In the genomic region with DNA sequence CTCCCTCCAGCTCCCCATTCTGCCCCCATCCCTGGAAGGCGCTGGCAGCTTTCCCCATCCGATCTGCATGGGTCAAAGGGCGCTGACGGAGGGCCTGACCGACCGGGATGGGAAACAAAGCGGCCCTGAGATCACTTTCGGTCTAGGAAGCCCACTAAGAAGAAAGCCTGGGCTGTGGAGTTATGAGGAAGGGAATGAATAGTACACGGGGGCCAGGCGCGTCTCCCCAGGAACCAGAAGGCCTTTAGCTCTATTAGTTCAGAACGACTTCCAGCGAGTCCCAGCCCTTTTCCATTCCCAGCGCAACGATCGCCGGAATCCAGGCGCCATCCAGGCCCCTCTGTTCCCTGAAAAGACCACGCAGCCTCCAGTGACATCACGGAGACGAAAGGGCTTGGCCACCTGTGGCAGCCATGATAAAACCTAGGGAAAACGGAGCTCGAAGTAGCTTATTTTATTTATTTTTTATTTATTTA, we compare ENCODE assay signal across 9 cellular contexts.
DNase-seq lines count a peak whose midpoint lies in the region; ATAC-seq, FAIRE-seq and TF ChIP-seq lines count a peak whose summit lies in the region.
"Had no signal": no experiment of that assay in that cellular context is flagged by ENCODE, and none has a peak within 500 bp of the region (broad histone marks: within the 10 kb centered on the region; RNA-seq: fewer than 3 reads in every experiment).

No MANE protein-coding gene starts in this region.

- peaks cover 10% of the 10 kb centered on the region for H3K4me1 ChIP-seq in GM23338 (ENCODE audit: insufficient read depth)

- H4K20me1 ChIP-seq in GM23338 (replicated peaks; ENCODE audit: insufficient read depth) = no peaks in the 10 kb centered on the region; the same call in 1 of the 2 replicates

- peak overlapping the region; percentile 96 for H3K27ac ChIP-seq in GM23338 (ENCODE audit: low read depth)
- peak overlapping the region; percentile 94 for H3K27ac ChIP-seq in RWPE1

- 0 out of 2 replicates have a peak overlapping the region, but pooled peaks have one; percentile 25 for H2AFZ ChIP-seq in GM23338

- peaks cover 6% of the 10 kb centered on the region; the same call in 1 of the 2 replicates for H3K36me3 ChIP-seq in GM23338 (ENCODE audit: insufficient read depth)

- no peak for TF ChIP-seq CTCF in GM23338 (conservative IDR thresholded peaks at IDR 0.05; ENCODE audit: low read depth in 2 of 2)
- no peak for TF ChIP-seq CTCF in RWPE1 (conservative IDR thresholded peaks at IDR 0.05; ENCODE audit: low read depth)
- no peak for TF ChIP-seq CTCF in progenitor cell of endocrine pancreas (IDR thresholded peaks at IDR 0.05; ENCODE audit: unreplicated experiment)
- TF ChIP-seq CTCF in D721Med (IDR thresholded peaks at IDR 0.05; ENCODE audit: insufficient read depth, missing control alignments) = no peak

- H3K36me3 Mint-ChIP-seq in GM23338 (ENCODE audit: low read depth) (peaks cover 16% of the 10 kb centered on the region; the same call in 2 of the 3 replicates), progenitor cell of endocrine pancreas (ENCODE audit: insufficient read depth) (peaks cover 22% of the 10 kb centered on the region)

- peak overlapping the region; percentile 71 for H3K4me2 ChIP-seq in GM23338

- H3K4me1 Mint-ChIP-seq in GM23338 (peaks cover 39% of the 10 kb centered on the region), progenitor cell of endocrine pancreas (ENCODE audit: low read depth) (peaks cover 16% of the 10 kb centered on the region)

- ATAC-seq in GM23338 = peak; percentile 38
- no peak for ATAC-seq in HG02973 (IDR thresholded peaks at IDR 0.05; ENCODE audit: unreplicated experiment)
- no peak for ATAC-seq in GM18505 (IDR thresholded peaks at IDR 0.05; ENCODE audit: unreplicated experiment)

- POLR2A ChIA-PET in RWPE1 (lab: Yijun Ruan, JAX; ENCODE audit: low non-redundant PET) = interaction anchor here (1.6 kb wide), 1 partner anchor 198 kb away, joined by 5 read pairs; the partner anchor contains the start of gene CTSV

- CTCF ChIA-PET in RWPE1 (lab: Yijun Ruan, JAX) = interaction anchor here (1.2 kb wide), 1 partner anchor 16 kb away, joined by 3 read pairs; no protein-coding TSS in a partner anchor

- H3K9me3 Mint-ChIP-seq in GM23338 (no peaks in the 10 kb centered on the region; the same call in 2 of the 3 replicates), progenitor cell of endocrine pancreas (ENCODE audit: low read depth) (peaks cover 13% of the 10 kb centered on the region)

- H3K4me3 ChIP-seq in GM23338 = peak overlapping the region; percentile 94

- TF ChIP-seq POLR2A in erythroblast (IDR thresholded peaks at IDR 0.05; ENCODE audit: low read length) (no peak), GM18505 (IDR thresholded peaks at IDR 0.05; ENCODE audit: borderline replicate concordance, extremely low read depth, insufficient read depth, insufficient read length) (no peak)

- H3K27me3 ChIP-seq in GM23338 (ENCODE audit: insufficient read depth) = no peaks in the 10 kb centered on the region

- DNase-seq in GM23338 (ENCODE audit: low spot score) (peak; percentile 72), RWPE1 (ENCODE audit: low spot score) (no peak), erythroblast (lab: John Stamatoyannopoulos, UW) (peak; percentile 29 to 38), progenitor cell of endocrine pancreas (ENCODE audit: low spot score, unreplicated experiment) (no peak), D721Med (ENCODE audit: insufficient read length, low spot score) (no peak), NOMO-1 treated with dmso at 0.1 percent for 144 hours (lab: John Stamatoyannopoulos, UW; ENCODE audit: unreplicated experiment) (no peak)

- H3K79me2 ChIP-seq in GM23338 (replicated peaks; ENCODE audit: insufficient read depth) = peaks cover 77% of the 10 kb centered on the region

- H3K9me2 ChIP-seq in GM23338 (ENCODE audit: insufficient read depth) = 0 out of 2 replicates have a peak, but pooled peaks cover 5% of the 10 kb centered on the region

- H3K4me3 Mint-ChIP-seq in GM23338 (peak overlapping the region; percentile 98), progenitor cell of endocrine pancreas (ENCODE audit: low read depth) (peak overlapping the region; percentile 93)

- H3K27me3 Mint-ChIP-seq in GM23338 (ENCODE audit: insufficient read depth, low read depth, poor library complexity) (peaks cover 13% of the 10 kb centered on the region), progenitor cell of endocrine pancreas (no peaks in the 10 kb centered on the region)

- FAIRE-seq in D721Med (lab: Jason Lieb, UNC) = no peak
- FAIRE-seq: kidney had no signal

- H3K27ac Mint-ChIP-seq in GM23338 (peak overlapping the region; percentile 100), progenitor cell of endocrine pancreas (peak overlapping the region; percentile 99)

- no peaks in the 10 kb centered on the region for H3F3A ChIP-seq in GM23338 (replicated peaks; ENCODE audit: low read depth)

TF ChIP-seq in GM23338, 12 proteins besides CTCF, POLR2A, EP300 and RAD21:
- TF ChIP-seq, protein P1, sequence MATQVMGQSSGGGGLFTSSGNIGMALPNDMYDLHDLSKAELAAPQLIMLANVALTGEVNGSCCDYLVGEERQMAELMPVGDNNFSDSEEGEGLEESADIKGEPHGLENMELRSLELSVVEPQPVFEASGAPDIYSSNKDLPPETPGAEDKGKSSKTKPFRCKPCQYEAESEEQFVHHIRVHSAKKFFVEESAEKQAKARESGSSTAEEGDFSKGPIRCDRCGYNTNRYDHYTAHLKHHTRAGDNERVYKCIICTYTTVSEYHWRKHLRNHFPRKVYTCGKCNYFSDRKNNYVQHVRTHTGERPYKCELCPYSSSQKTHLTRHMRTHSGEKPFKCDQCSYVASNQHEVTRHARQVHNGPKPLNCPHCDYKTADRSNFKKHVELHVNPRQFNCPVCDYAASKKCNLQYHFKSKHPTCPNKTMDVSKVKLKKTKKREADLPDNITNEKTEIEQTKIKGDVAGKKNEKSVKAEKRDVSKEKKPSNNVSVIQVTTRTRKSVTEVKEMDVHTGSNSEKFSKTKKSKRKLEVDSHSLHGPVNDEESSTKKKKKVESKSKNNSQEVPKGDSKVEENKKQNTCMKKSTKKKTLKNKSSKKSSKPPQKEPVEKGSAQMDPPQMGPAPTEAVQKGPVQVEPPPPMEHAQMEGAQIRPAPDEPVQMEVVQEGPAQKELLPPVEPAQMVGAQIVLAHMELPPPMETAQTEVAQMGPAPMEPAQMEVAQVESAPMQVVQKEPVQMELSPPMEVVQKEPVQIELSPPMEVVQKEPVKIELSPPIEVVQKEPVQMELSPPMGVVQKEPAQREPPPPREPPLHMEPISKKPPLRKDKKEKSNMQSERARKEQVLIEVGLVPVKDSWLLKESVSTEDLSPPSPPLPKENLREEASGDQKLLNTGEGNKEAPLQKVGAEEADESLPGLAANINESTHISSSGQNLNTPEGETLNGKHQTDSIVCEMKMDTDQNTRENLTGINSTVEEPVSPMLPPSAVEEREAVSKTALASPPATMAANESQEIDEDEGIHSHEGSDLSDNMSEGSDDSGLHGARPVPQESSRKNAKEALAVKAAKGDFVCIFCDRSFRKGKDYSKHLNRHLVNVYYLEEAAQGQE (IDR thresholded peaks at IDR 0.05; ENCODE audit: unreplicated experiment) = no peak
- peak; percentile 69 for TF ChIP-seq CREB1 (CRISPR knock-in tag; IDR thresholded peaks at IDR 0.05; ENCODE audit: low read depth)

Comparison
In these comparisons a context has a peak if more than half of its experiments do, and no peak if none do; other contexts are left out.
1. DNase-seq: peak in GM23338 (single experiment) and erythroblast (2 of 2); none in RWPE1 (single experiment), progenitor cell of endocrine pancreas (single experiment), D721Med (single experiment) and NOMO-1 treated with dmso at 0.1 percent for 144 hours (single experiment).